In the genomic region with DNA sequence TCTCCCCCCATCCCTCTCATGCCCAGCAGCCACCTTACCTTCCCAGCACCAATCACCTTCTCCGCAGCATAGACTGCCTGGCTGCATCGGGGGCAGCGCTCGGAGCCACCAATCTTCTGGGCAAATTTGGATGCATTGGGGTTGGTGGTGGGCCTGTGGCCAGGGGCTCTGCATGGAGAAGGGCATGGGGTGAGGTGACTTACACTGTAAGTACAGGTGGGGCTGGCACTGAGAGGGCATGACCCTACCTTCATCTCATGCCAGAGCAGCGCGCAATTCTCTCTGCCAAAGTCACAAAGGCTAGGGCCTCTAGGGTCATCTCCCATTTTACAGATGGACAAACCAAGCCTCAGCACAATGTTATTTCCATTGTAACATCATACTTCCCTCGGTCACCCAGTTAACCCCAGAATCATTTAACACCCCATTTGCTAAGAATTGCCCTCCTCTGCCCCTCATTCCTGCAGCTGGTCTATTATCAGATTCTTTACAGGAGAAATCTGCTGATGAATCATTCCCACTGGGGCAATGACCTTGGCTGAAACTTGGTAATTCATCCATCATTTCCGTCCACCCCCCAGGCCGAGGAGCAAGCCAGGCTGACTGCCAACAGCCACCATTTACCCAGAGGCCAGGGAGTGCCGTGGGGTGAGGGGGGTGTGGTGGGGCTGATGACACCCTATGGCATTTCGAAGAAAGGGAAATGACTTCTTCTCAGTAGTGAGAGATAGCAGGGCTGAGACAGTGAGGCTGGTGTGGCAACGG, we compare ENCODE assay signal across 10 cellular contexts. TPM values are rescaled to one million over a fixed set of nuclear protein-coding genes. Genes with fewer than 3 reads are reported as not detected.
DNase-seq lines count a peak whose midpoint lies in the region; ATAC-seq and TF ChIP-seq lines count a peak whose summit lies in the region.
"Had no signal": no experiment of that assay in that cellular context is flagged by ENCODE, and none has a peak within 500 bp of the region (broad histone marks: within the 10 kb centered on the region; RNA-seq: fewer than 3 reads in every experiment).

No MANE protein-coding gene starts in this region.

- no peak for TF ChIP-seq CTCF in IMR-90 (conservative IDR thresholded peaks at IDR 0.05; ENCODE audit: low read depth, low read length)
- no peak for TF ChIP-seq CTCF in breast epithelium (IDR thresholded peaks at IDR 0.05)
- TF ChIP-seq CTCF in tibial artery (IDR thresholded peaks at IDR 0.05), result no peak
- TF ChIP-seq CTCF in GM13977 (IDR thresholded peaks at IDR 0.05; ENCODE audit: extremely low read depth, insufficient read depth, missing control alignments), result no peak

- H3K4me3 ChIP-seq in IMR-90 (ENCODE audit: insufficient read depth, low read depth, low read length) (no peak overlapping the region), breast epithelium (no peak overlapping the region), tibial artery (no peak overlapping the region)

- POLR2A ChIA-PET in IMR-90 (lab: Charles Lee; ENCODE audit: unreplicated experiment), result interaction anchor here (0.6 to 2.4 kb wide), 2 partner anchors 14 to 70 kb away, joined by 3 to 8 read pairs; no protein-coding TSS in a partner anchor

- H2AK9ac ChIP-seq in IMR-90 (replicated peaks; ENCODE audit: low read depth, low read length, poor library complexity), result peak overlapping the region; percentile 70

- peak overlapping the region; percentile 71 for H2AFZ ChIP-seq in IMR-90 (replicated peaks; ENCODE audit: low read length, poor library complexity)

- peak overlapping the region; percentile 72; the same call in 1 of the 2 replicates for H2BK20ac ChIP-seq in IMR-90 (ENCODE audit: low read depth, low read length)

- no TSS peak for BruUV-seq in IMR-90 (replicated peaks; lab: Mats Ljungman, UMichigan)

- peak overlapping the region; percentile 21 to 56; a peak in 3 of 4 replicates for H4K8ac ChIP-seq in IMR-90 (ENCODE audit: low read depth in 2 of 2, low read length in 2 of 2)

- H3K9me3 ChIP-seq in IMR-90 (ENCODE audit: control insufficient read depth, insufficient read depth, low read length), result no peaks in the 10 kb centered on the region
- no peaks in the 10 kb centered on the region for H3K9me3 ChIP-seq in breast epithelium
- no peaks in the 10 kb centered on the region for H3K9me3 ChIP-seq in tibial artery

- H3K4ac ChIP-seq in IMR-90 (ENCODE audit: low read depth, low read length), result peak overlapping the region; percentile 78

- H2BK120ac ChIP-seq in IMR-90 (ENCODE audit: low read depth, low read length), result peak overlapping the region; percentile 54

- peaks cover 58 to 92% of the 10 kb centered on the region in 2 experiments for H3K79me1 ChIP-seq in IMR-90 (ENCODE audit: low read depth in 1 of 2, low read length in 2 of 2)

- H3K36me3 Mint-ChIP-seq in activated naive CD4-positive, alpha-beta T cell treated with anti-CD3 and anti-CD28 coated beads, Interleukin-2, amount 50 U/mL, for 72 hours, result peaks cover 5 to 9% of the 10 kb centered on the region in 2 donors

- in situ Hi-C loops in IMR-90 (cut with MboI; ENCODE audit: low sequenced_read_pairs), result no loop called here
- in situ Hi-C loops in GM13977 (cut with MboI; ENCODE audit: low pct_unique_long_range_greater_than_20kb, low sequenced_read_pairs, unreplicated experiment), result no loop called here

- no peak for TF ChIP-seq RAD21 in IMR-90 (IDR thresholded peaks at IDR 0.05; ENCODE audit: low read length)

- peak overlapping the region; percentile 86 for H2AK5ac ChIP-seq in IMR-90 (ENCODE audit: low read depth, low read length)

- peaks cover 79% of the 10 kb centered on the region for H4K20me1 ChIP-seq in IMR-90 (ENCODE audit: insufficient read depth, low read length)

- H3K9ac ChIP-seq in IMR-90 (ENCODE audit: low read depth, low read length), result 0 out of 2 replicates have a peak overlapping the region, but pooled peaks have one; percentile 8

- ATAC-seq in IMR-90 (ENCODE audit: low read depth) (peak; percentile 67), HG03139 (IDR thresholded peaks at IDR 0.05; ENCODE audit: unreplicated experiment) (no peak)
- no peak for ATAC-seq in activated naive CD4-positive, alpha-beta T cell treated with anti-CD3 and anti-CD28 coated beads, Interleukin-2, amount 50 U/mL, for 72 hours

- peak; percentile 96 for DNase-seq in IMR-90
- no peak for DNase-seq in breast epithelium (ENCODE audit: low spot score in 2 of 2)
- DNase-seq in kidney tubule cell (ENCODE audit: low spot score), result peak; percentile 89
- peak; percentile 83 to 85 for DNase-seq in tibial artery
- no peak for DNase-seq in NK-92 treated with Interleukin-12 subunit alpha and Interleukin-12 subunit beta, amount 100 ng/mL, for 24 hours (lab: John Stamatoyannopoulos, UW)
- no peak for DNase-seq in activated naive CD4-positive, alpha-beta T cell treated with anti-CD3 and anti-CD28 coated beads, Interleukin-2, amount 50 U/mL, for 72 hours (ENCODE audit: low spot score in 2 of 2)
- no peak for DNase-seq in GM13977 (ENCODE audit: low spot score)

- peak overlapping the region; percentile 49 for H3K18ac ChIP-seq in IMR-90 (ENCODE audit: low read depth, low read length)

- peak overlapping the region; percentile 55 for H2BK5ac ChIP-seq in IMR-90 (ENCODE audit: low read depth, low read length, poor library complexity, severe bottlenecking)

- WGBS in IMR-90 (ENCODE audit: extremely low coverage in 2 of 2, insufficient read length in 1 of 2), 2 experiments, result 0% methylated on average over 1 of the region's 12 CpGs; no CpG with 5 or more reads in 1 of the 2 experiments

- H3K27ac ChIP-seq in IMR-90 (ENCODE audit: insufficient read depth, low read length), result peak overlapping the region; percentile 65
- H3K27ac ChIP-seq in breast epithelium, result peak overlapping the region; percentile 66 to 97
- H3K27ac ChIP-seq in tibial artery, result peak overlapping the region; percentile 93 to 97

- H3K4me2 ChIP-seq in IMR-90 (ENCODE audit: low read depth, low read length), result no peak overlapping the region

- H3K36me3 ChIP-seq in IMR-90 (ENCODE audit: control insufficient read depth, insufficient read depth, low read length), result peaks cover 79% of the 10 kb centered on the region
- peaks cover 16% of the 10 kb centered on the region for H3K36me3 ChIP-seq in breast epithelium
- peaks cover 77 to 93% (median 88%) of the 10 kb centered on the region in 3 donors for H3K36me3 ChIP-seq in tibial artery

- H2BK15ac ChIP-seq in IMR-90 (ENCODE audit: low read depth, low read length), result peak overlapping the region; percentile 9; the same call in 1 of the 3 replicates

- intact Hi-C loops in IMR-90 (cut with micrococcal nuclease) (no loop called here), breast epithelium (cut with DNase I; ENCODE audit: low total_unique reads) (no loop called here), tibial artery (cut with DNase I; ENCODE audit: low total_unique reads) (no loop called here)

- H3K9me1 ChIP-seq in IMR-90 (ENCODE audit: insufficient read depth, low read length), result peaks cover 39% of the 10 kb centered on the region

- peak overlapping the region; percentile 33 for H3K23ac ChIP-seq in IMR-90 (ENCODE audit: low read depth, low read length)

- CTCF ChIA-PET in IMR-90 (lab: Yijun Ruan, JAX), result interaction anchor here (0.6 to 2.1 kb wide), 3 partner anchors 24 to 220 kb away, joined by 3 to 8 read pairs (median 3); no protein-coding TSS in a partner anchor

- peak overlapping the region; percentile 29 for H4K91ac ChIP-seq in IMR-90 (ENCODE audit: insufficient read depth, low read depth, low read length)

- no peak overlapping the region for H3K56ac ChIP-seq in IMR-90 (ENCODE audit: extremely low read depth, insufficient read depth, low read length)

- no peaks in the 10 kb centered on the region for H3K9me3 Mint-ChIP-seq in activated naive CD4-positive, alpha-beta T cell treated with anti-CD3 and anti-CD28 coated beads, Interleukin-2, amount 50 U/mL, for 72 hours
- H3K9me3 Mint-ChIP-seq: activated T-helper 1 cell treated with anti-CD3 and anti-CD28 coated beads, Interleukin-12 subunit alpha, Interleukin-12 subunit beta, Interleukin-2, Interleukin-4 antibody, amounts not matched to agents 30 ng/mL and 10 ng/mL and 1 ng/mL, durations not matched to agents 14 hours and 24 hours and 36 hours had no signal

- TF ChIP-seq POLR2A in IMR-90 (IDR thresholded peaks at IDR 0.05; ENCODE audit: low read depth, low read length) (no peak; the same call in 1 of the 2 replicates), breast epithelium (IDR thresholded peaks at IDR 0.05) (no peak)

- H3K14ac ChIP-seq in IMR-90 (replicated peaks; ENCODE audit: low read depth, low read length), result peak overlapping the region; percentile 70

- H4K5ac ChIP-seq in IMR-90 (ENCODE audit: low read depth, low read length), result peak overlapping the region; percentile 33

- no peaks in the 10 kb centered on the region for H3K27me3 ChIP-seq in IMR-90 (ENCODE audit: control insufficient read depth, insufficient read depth, low read length)
- no peaks in the 10 kb centered on the region for H3K27me3 ChIP-seq in breast epithelium
- no peaks in the 10 kb centered on the region for H3K27me3 ChIP-seq in tibial artery

- H3K4me1 ChIP-seq in IMR-90 (ENCODE audit: control insufficient read depth, insufficient read depth, low read length), result peaks cover 55% of the 10 kb centered on the region
- peaks cover 15 to 46% of the 10 kb centered on the region in 2 donors for H3K4me1 ChIP-seq in breast epithelium
- H3K4me1 ChIP-seq in tibial artery, result peaks cover 2 to 90% (median 85%) of the 10 kb centered on the region in 4 donors

- peak overlapping the region in 1 of 2 donors; percentile 52 for H3K27ac Mint-ChIP-seq in activated naive CD4-positive, alpha-beta T cell treated with anti-CD3 and anti-CD28 coated beads, Interleukin-2, amount 50 U/mL, for 72 hours
- H3K27ac Mint-ChIP-seq: activated T-helper 1 cell treated with anti-CD3 and anti-CD28 coated beads, Interleukin-12 subunit alpha, Interleukin-12 subunit beta, Interleukin-2, Interleukin-4 antibody, amounts not matched to agents 30 ng/mL and 10 ng/mL and 1 ng/mL, durations not matched to agents 14 hours and 24 hours and 36 hours; progenitor cell of endocrine pancreas had no signal

- dilution Hi-C loops in IMR-90 (cut with HindIII; ENCODE audit: low sequenced_read_pairs, unreplicated experiment), result no loop called here

RNA-seq across cellular contexts. Expression of a gene that starts 17.9 kb away (rescaled TPM):
- 1,498 and 1,861 TPM in 2 replicates for total RNA-seq in IMR-90 (2012; rRNA removed)
- polyA plus RNA-seq in IMR-90 (2012; rRNA removed), result 948 and 1,037 TPM in 2 replicates
- polyA plus RNA-seq in IMR-90 (2012; cell fraction: cytosol; rRNA removed), result 955 and 1,043 TPM in 2 replicates
- 737 and 1,227 TPM in 2 replicates for polyA plus RNA-seq in IMR-90 (2012; cell fraction: nucleus; rRNA removed; ENCODE audit: low replicate concordance)
- 1,000 to 10,000 TPM in 1 of 3 donors, 100 to 1,000 TPM in 2; 186 to 1,491 (median 767) TPM for total RNA-seq in breast epithelium
- 10 to 100 TPM; 13.2 to 57.6 TPM for total RNA-seq in activated naive CD4-positive, alpha-beta T cell treated with anti-CD3 and anti-CD28 coated beads, Interleukin-2, amount 50 U/mL, for 72 hours

RNA-seq across cellular contexts. Expression of a gene that starts 20.0 kb away (rescaled TPM):
- total RNA-seq in IMR-90 (2012; rRNA removed), result 41.6 and 44.2 TPM in 2 replicates
- polyA plus RNA-seq in IMR-90 (2012; rRNA removed), result 102 and 122 TPM in 2 replicates
- polyA plus RNA-seq in IMR-90 (2012; cell fraction: cytosol; rRNA removed), result 50.7 and 178 TPM in 2 replicates
- polyA plus RNA-seq in IMR-90 (2012; cell fraction: nucleus; rRNA removed; ENCODE audit: low replicate concordance), result 49.6 and 125 TPM in 2 replicates
- total RNA-seq in breast epithelium, result 100 to 1,000 TPM in 1 of 3 donors, 10 to 100 TPM in 2; 65.7 to 116 (median 92.7) TPM
- 10 to 100 TPM in 1 of 2 donors, 1 to 10 TPM in 1; 5.7 to 13.0 TPM for total RNA-seq in activated naive CD4-positive, alpha-beta T cell treated with anti-CD3 and anti-CD28 coated beads, Interleukin-2, amount 50 U/mL, for 72 hours

RNA-seq across cellular contexts. Expression of a gene that starts 49.9 kb away (rescaled TPM):
- 14.0 and 14.4 TPM in 2 replicates for total RNA-seq in IMR-90 (2012; rRNA removed)
- polyA plus RNA-seq in IMR-90 (2012; rRNA removed), result 23.1 and 23.6 TPM in 2 replicates
- 11.8 and 15.2 TPM in 2 replicates for polyA plus RNA-seq in IMR-90 (2012; cell fraction: cytosol; rRNA removed)
- 31.9 and 47.5 TPM in 2 replicates for polyA plus RNA-seq in IMR-90 (2012; cell fraction: nucleus; rRNA removed; ENCODE audit: low replicate concordance)
- total RNA-seq in breast epithelium, result 10 to 100 TPM; 11.3 to 31.5 (median 22.7) TPM
- 1 to 10 TPM in 1 of 2 donors, under 1 TPM in 1; 0.48 to 3.1 TPM for total RNA-seq in activated naive CD4-positive, alpha-beta T cell treated with anti-CD3 and anti-CD28 coated beads, Interleukin-2, amount 50 U/mL, for 72 hours

Comparison
In these comparisons a context has a peak if more than half of its experiments do, and no peak if none do; other contexts are left out.
1. DNase-seq: peak in IMR-90 (single experiment), kidney tubule cell (single experiment) and tibial artery (2 of 2); none in breast epithelium (0 of 2), NK-92 treated with Interleukin-12 subunit alpha and Interleukin-12 subunit beta, amount 100 ng/mL, for 24 hours (single experiment), activated naive CD4-positive, alpha-beta T cell treated with anti-CD3 and anti-CD28 coated beads, Interleukin-2, amount 50 U/mL, for 72 hours (0 of 2) and GM13977 (single experiment).
2. Peak in every context shown above with its lines, with median percentiles within 50 percentile points of each other: H3K27ac ChIP-seq.